In genomic region chr5:131528682-131529081, GRCh38 we compare ENCODE assay signal across 14 cellular contexts.
A peak's percentile ranks its signal among the peaks of the same experiment; 100 is the strongest.
DNase-seq lines count a peak whose midpoint lies in the region; ATAC-seq, FAIRE-seq and TF ChIP-seq lines count a peak whose summit lies in the region.
"Had no signal": no experiment of that assay in that cellular context is flagged by ENCODE, and none has a peak within 500 bp of the region (broad histone marks: within the 10 kb centered on the region; RNA-seq: fewer than 3 reads in every experiment).

No MANE protein-coding gene starts in this region.

- intact Hi-C loops in pancreas (cut with DNase I) = no loop called here

- H3K9me3 ChIP-seq in Loucy (ENCODE audit: insufficient read depth, low read depth, low read length) (no peaks in the 10 kb centered on the region), SJCRH30 (replicated peaks) (no peaks in the 10 kb centered on the region), pancreas (no peaks in the 10 kb centered on the region)
- H3K9me3 ChIP-seq: left ventricle myocardium inferior, stomach had no signal

- H3K9me2 ChIP-seq in Loucy (replicated peaks; ENCODE audit: low read depth, low read length) = no peaks in the 10 kb centered on the region

- no peaks in the 10 kb centered on the region for H3K36me3 ChIP-seq in Loucy (ENCODE audit: insufficient read depth, low read length)
- H3K36me3 ChIP-seq in SJCRH30 = peaks cover 6% of the 10 kb centered on the region; the same call in 1 of the 2 replicates
- H3K36me3 ChIP-seq in pancreas = no peaks in the 10 kb centered on the region
- H3K36me3 ChIP-seq: left ventricle myocardium inferior, stomach had no signal

- FAIRE-seq in GM12892 (lab: Jason Lieb, UNC) (peak; percentile 84), pancreas (lab: Jason Lieb, UNC) (no peak)

- H3K9ac ChIP-seq in Loucy (ENCODE audit: low read depth, low read length, poor library complexity, severe bottlenecking) = no peak overlapping the region

- ATAC-seq in GM21423 (IDR thresholded peaks at IDR 0.05; ENCODE audit: unreplicated experiment) (peak; percentile 66), pancreas (no peak)

- H3K4me1 ChIP-seq in Loucy (ENCODE audit: insufficient read depth, low read length, poor library complexity, severe bottlenecking) (peaks cover 38% of the 10 kb centered on the region), SJCRH30 (no peaks in the 10 kb centered on the region), pancreas (peaks cover 0 to 9% (median 4%) of the 10 kb centered on the region in 3 donors)

- H3K27ac ChIP-seq in SJCRH30 (no peak overlapping the region), pancreas (no peak overlapping the region)
- H3K27ac ChIP-seq: left ventricle myocardium inferior, stomach had no signal

- DNase-seq in GM12892 (ENCODE audit: insufficient read length) (no peak), endothelial cell (ENCODE audit: low spot score) (no peak), SJCRH30 (no peak), medulla oblongata (ENCODE audit: extremely low spot score) (no peak), pancreas (no peak), NCI-H345 (lab: John Stamatoyannopoulos, UW) (no peak)
- DNase-seq: HCEC 1CT, KG1, left ventricle myocardium inferior, NCI-H524 treated with DMSO at 0.1 percent for 48 hours, stomach, T1000 had no signal

- H3K27me3 Mint-ChIP-seq in endothelial cell (ENCODE audit: unreplicated experiment) = peaks cover 1% of the 10 kb centered on the region

- peaks cover 4% of the 10 kb centered on the region for H4K20me1 ChIP-seq in Loucy (ENCODE audit: insufficient read depth, low read length, poor library complexity, severe bottlenecking)

- H3K27me3 ChIP-seq in Loucy (ENCODE audit: insufficient read depth, low read length, poor library complexity, severe bottlenecking) (no peaks in the 10 kb centered on the region), SJCRH30 (no peaks in the 10 kb centered on the region), pancreas (no peaks in the 10 kb centered on the region)
- H3K27me3 ChIP-seq: stomach had no signal

- peak overlapping the region; percentile 7 for H3K4me2 ChIP-seq in Loucy (ENCODE audit: low read depth, low read length, poor library complexity, severe bottlenecking)

- no peak overlapping the region for H3K4me3 ChIP-seq in Loucy (ENCODE audit: low read length, poor library complexity, severe bottlenecking)
- no peak overlapping the region for H3K4me3 ChIP-seq in SJCRH30
- H3K4me3 ChIP-seq in pancreas = no peak overlapping the region
- H3K4me3 ChIP-seq: left ventricle myocardium inferior, stomach had no signal

- H2AFZ ChIP-seq in Loucy (ENCODE audit: low read length) = no peak overlapping the region

- no peak for TF ChIP-seq POLR2A in GM12892 (IDR thresholded peaks at IDR 0.05; ENCODE audit: low read depth, low read length)

- H3K27ac Mint-ChIP-seq in endothelial cell (ENCODE audit: unreplicated experiment) = peak overlapping the region; percentile 0

- H3K79me2 ChIP-seq in Loucy (ENCODE audit: insufficient read depth, low read length) = peaks cover 9% of the 10 kb centered on the region

- H3F3A ChIP-seq in Loucy (ENCODE audit: low read depth) = peaks cover 3% of the 10 kb centered on the region; the same call in 1 of the 2 replicates

- no peaks in the 10 kb centered on the region for H3K9me3 Mint-ChIP-seq in endothelial cell (ENCODE audit: unreplicated experiment)

- TF ChIP-seq CTCF in Loucy (conservative IDR thresholded peaks at IDR 0.05; ENCODE audit: low read length) (no peak), endothelial cell (IDR thresholded peaks at IDR 0.05; ENCODE audit: unreplicated experiment) (no peak), pancreas (IDR thresholded peaks at IDR 0.05) (no peak)

- H3K4me3 Mint-ChIP-seq in endothelial cell (ENCODE audit: unreplicated experiment) = no peak overlapping the region

- H3K36me3 Mint-ChIP-seq in endothelial cell (ENCODE audit: low read depth, unreplicated experiment) = no peaks in the 10 kb centered on the region

- H3K4me1 Mint-ChIP-seq in endothelial cell (ENCODE audit: unreplicated experiment) = peaks cover 35% of the 10 kb centered on the region
